In the genomic region with DNA sequence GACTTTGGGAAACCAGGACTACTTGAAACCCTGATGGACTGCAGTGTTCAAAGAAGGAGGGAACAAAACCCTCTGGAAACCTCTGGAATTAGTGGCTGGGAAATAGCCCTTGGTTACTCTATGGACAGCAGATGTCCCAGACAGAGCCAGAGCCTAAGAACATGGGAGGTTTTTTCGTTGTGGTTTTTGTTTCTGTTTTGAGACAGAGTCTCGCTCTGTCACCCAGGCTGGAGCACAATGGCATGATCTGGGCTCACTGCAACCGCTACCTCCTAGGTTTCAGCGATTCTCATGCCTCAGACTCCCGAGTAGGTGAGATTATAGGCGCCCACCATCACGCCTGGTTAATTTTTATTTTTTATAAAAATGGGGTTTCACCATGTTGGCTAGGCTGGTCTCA, we compare ENCODE assay signal across 34 cellular contexts.
"Had no signal": no experiment of that assay in that cellular context is flagged by ENCODE, and none has a peak within 500 bp of the region (broad histone marks: within the 10 kb centered on the region; RNA-seq: fewer than 3 reads in every experiment).

No MANE protein-coding gene starts in this region.

- DNase-seq: activated B cell treated with CpG ODN at 0.5 μM for 24 hours; activated CD4-positive, alpha-beta memory T cell treated with anti-CD3 and anti-CD28 coated beads for 36 hours; activated CD4-positive, alpha-beta T cell treated with anti-CD3 and anti-CD28 coated beads for 4 hours; activated CD4-positive, alpha-beta T cell treated with anti-CD3 and anti-CD28 coated beads, Interleukin-2, amount 10 ng/mL, durations not matched to agents 24 days and 14 days; activated CD4-positive, alpha-beta T cell treated with anti-CD3 and anti-CD28 coated beads, Interleukin-2, amount 50 U/mL, for 1 hour; activated CD4-positive, alpha-beta T cell treated with anti-CD3 and anti-CD28 coated beads, Interleukin-2, amount 50 U/mL, for 4 hours; activated CD4-positive, CD25-positive, alpha-beta regulatory T cell treated with anti-CD3 and anti-CD28 coated beads, Interleukin-2, amount 50 U/mL, for 72 hours; activated CD8-positive, alpha-beta memory T cell treated with anti-CD3 and anti-CD28 coated beads, Interleukin-2, amount 50 U/mL, for 4 hours; activated CD8-positive, alpha-beta T cell treated with anti-CD3 and anti-CD28 coated beads for 36 hours; activated effector memory CD4-positive, alpha-beta T cell treated with anti-CD3 and anti-CD28 coated beads, Interleukin-2, amount 50 U/mL, for 16 hours; activated gamma-delta T cell treated with Interleukin-2 at 50 U/mL for 16 hours; activated naive CD4-positive, alpha-beta T cell; activated naive CD4-positive, alpha-beta T cell treated with anti-CD3 and anti-CD28 coated beads for 36 hours; activated naive CD4-positive, alpha-beta T cell treated with anti-CD3 and anti-CD28 coated beads, Interleukin-2, amount 50 U/mL, for 16 hours; activated naive CD8-positive, alpha-beta T cell treated with anti-CD3 and anti-CD28 coated beads for 36 hours; activated T-cell treated with anti-CD3 and anti-CD28 coated beads for 4 hours; activated T-cell treated with anti-CD3 and anti-CD28 coated beads, Interleukin-2, amount 50 U/mL, for 1 hour; activated T-cell treated with anti-CD3 and anti-CD28 coated beads, Interleukin-2, amount 50 U/mL, for 4 hours; activated T-cell treated with anti-CD3 and anti-CD28 coated beads, Interleukin-2, amount 50 U/mL, for 72 hours; adrenal gland; amniotic stem cell; aorta; body of pancreas; brain microvascular endothelial cell; central memory CD4-positive, alpha-beta T cell; T-helper 2 cell; T-helper 9 cell had no signal

- H3K27me3 ChIP-seq: adrenal gland, body of pancreas, brain microvascular endothelial cell, breast epithelium had no signal

- H3K4me3 ChIP-seq: adrenal gland, body of pancreas, breast epithelium had no signal

- H3K4me3 Mint-ChIP-seq: activated B cell treated with CpG ODN at 0.5 μM for 24 hours; activated CD4-positive, alpha-beta memory T cell treated with anti-CD3 and anti-CD28 coated beads for 36 hours; activated CD4-positive, alpha-beta T cell treated with anti-CD3 and anti-CD28 coated beads, Interleukin-2, amount 10 ng/mL, durations not matched to agents 24 days and 14 days; activated CD8-positive, alpha-beta T cell treated with anti-CD3 and anti-CD28 coated beads for 36 hours; activated naive CD4-positive, alpha-beta T cell treated with anti-CD3 and anti-CD28 coated beads for 36 hours; activated naive CD8-positive, alpha-beta T cell treated with anti-CD3 and anti-CD28 coated beads for 36 hours; activated T-cell treated with anti-CD3 and anti-CD28 coated beads, Interleukin-2, amount 50 U/mL, for 4 hours; activated T-cell treated with anti-CD3 and anti-CD28 coated beads, Interleukin-2, amount 50 U/mL, for 72 hours; activated T-helper 1 cell treated with anti-CD3 and anti-CD28 coated beads, Interleukin-12 subunit alpha, Interleukin-12 subunit beta, Interleukin-2, Interleukin-4 antibody, amounts not matched to agents 30 ng/mL and 10 ng/mL and 1 ng/mL, durations not matched to agents 14 hours and 24 hours and 36 hours; activated T-helper 17 cell treated with anti-CD3 and anti-CD28 coated beads, Interleukin-2, amount 50 U/mL, for 72 hours; T-helper 1 cell treated with Interleukin-12 subunit alpha and Interleukin-12 subunit beta and Interleukin-4 antibody, amounts not matched to agents 30 μg/mL and 1 μg/mL, for 36 hours; T-helper 2 cell treated with Interferon-gamma antibody and Interleukin-4, amounts not matched to agents 5 μg/mL and 100 μg/mL, for 36 hours had no signal

- H3K27ac Mint-ChIP-seq: activated B cell treated with CpG ODN at 0.5 μM for 24 hours; activated CD4-positive, alpha-beta memory T cell treated with anti-CD3 and anti-CD28 coated beads for 36 hours; activated CD4-positive, alpha-beta T cell treated with anti-CD3 and anti-CD28 coated beads, Interleukin-2, amount 10 ng/mL, durations not matched to agents 24 days and 14 days; activated CD8-positive, alpha-beta T cell treated with anti-CD3 and anti-CD28 coated beads for 36 hours; activated naive CD4-positive, alpha-beta T cell treated with anti-CD3 and anti-CD28 coated beads for 36 hours; activated naive CD4-positive, alpha-beta T cell treated with anti-CD3 and anti-CD28 coated beads, Interleukin-2, amount 50 U/mL, for 72 hours; activated naive CD8-positive, alpha-beta T cell treated with anti-CD3 and anti-CD28 coated beads for 36 hours; activated T-cell treated with anti-CD3 and anti-CD28 coated beads, Interleukin-2, amount 50 U/mL, for 72 hours; activated T-helper 1 cell treated with anti-CD3 and anti-CD28 coated beads, Interleukin-12 subunit alpha, Interleukin-12 subunit beta, Interleukin-2, Interleukin-4 antibody, amounts not matched to agents 30 ng/mL and 10 ng/mL and 1 ng/mL, durations not matched to agents 14 hours and 24 hours and 36 hours; activated T-helper 17 cell treated with anti-CD3 and anti-CD28 coated beads, Interleukin-2, amount 50 U/mL, for 72 hours; T-helper 1 cell treated with Interleukin-12 subunit alpha and Interleukin-12 subunit beta and Interleukin-4 antibody, amounts not matched to agents 30 μg/mL and 1 μg/mL, for 36 hours; T-helper 2 cell treated with Interferon-gamma antibody and Interleukin-4, amounts not matched to agents 5 μg/mL and 100 μg/mL, for 36 hours had no signal

- H3K4me1 ChIP-seq: adrenal gland, body of pancreas, breast epithelium had no signal

- H3K9me3 ChIP-seq: adrenal gland, body of pancreas, breast epithelium had no signal

- H3K27ac ChIP-seq: adrenal gland, body of pancreas, brain microvascular endothelial cell, breast epithelium, VCaP had no signal

- H3K27me3 Mint-ChIP-seq: activated B cell treated with CpG ODN at 0.5 μM for 24 hours; activated CD4-positive, alpha-beta memory T cell treated with anti-CD3 and anti-CD28 coated beads for 36 hours; activated CD4-positive, alpha-beta T cell treated with anti-CD3 and anti-CD28 coated beads, Interleukin-2, amount 10 ng/mL, durations not matched to agents 24 days and 14 days; activated CD8-positive, alpha-beta T cell treated with anti-CD3 and anti-CD28 coated beads for 36 hours; activated naive CD8-positive, alpha-beta T cell treated with anti-CD3 and anti-CD28 coated beads for 36 hours; activated T-helper 17 cell treated with anti-CD3 and anti-CD28 coated beads, Interleukin-2, amount 50 U/mL, for 72 hours had no signal

- H3K9me3 Mint-ChIP-seq: activated B cell treated with CpG ODN at 0.5 μM for 24 hours; activated CD4-positive, alpha-beta memory T cell treated with anti-CD3 and anti-CD28 coated beads for 36 hours; activated naive CD4-positive, alpha-beta T cell treated with anti-CD3 and anti-CD28 coated beads for 36 hours had no signal

- H3K36me3 ChIP-seq: adrenal gland, brain microvascular endothelial cell, breast epithelium had no signal

- H3K4me1 Mint-ChIP-seq: activated B cell treated with CpG ODN at 0.5 μM for 24 hours; activated CD4-positive, alpha-beta T cell treated with anti-CD3 and anti-CD28 coated beads, Interleukin-2, amount 10 ng/mL, durations not matched to agents 24 days and 14 days; activated naive CD8-positive, alpha-beta T cell treated with anti-CD3 and anti-CD28 coated beads for 36 hours; activated T-helper 17 cell treated with anti-CD3 and anti-CD28 coated beads, Interleukin-2, amount 50 U/mL, for 72 hours had no signal

- ATAC-seq: activated CD8-positive, alpha-beta T cell treated with anti-CD3 and anti-CD28 coated beads for 36 hours; activated naive CD4-positive, alpha-beta T cell treated with anti-CD3 and anti-CD28 coated beads, Interleukin-2, amount 50 U/mL, for 72 hours; activated T-cell treated with anti-CD3 and anti-CD28 coated beads, Interleukin-2, amount 50 U/mL, for 4 hours; activated T-cell treated with anti-CD3 and anti-CD28 coated beads, Interleukin-2, amount 50 U/mL, for 72 hours; activated T-helper 17 cell treated with anti-CD3 and anti-CD28 coated beads, Interleukin-2, amount 50 U/mL, for 72 hours; body of pancreas had no signal

- H3K36me3 Mint-ChIP-seq: activated CD4-positive, alpha-beta memory T cell treated with anti-CD3 and anti-CD28 coated beads for 36 hours; activated naive CD8-positive, alpha-beta T cell treated with anti-CD3 and anti-CD28 coated beads for 36 hours had no signal
